ENCODE assay signal across 28 cellular contexts in the genomic region with DNA sequence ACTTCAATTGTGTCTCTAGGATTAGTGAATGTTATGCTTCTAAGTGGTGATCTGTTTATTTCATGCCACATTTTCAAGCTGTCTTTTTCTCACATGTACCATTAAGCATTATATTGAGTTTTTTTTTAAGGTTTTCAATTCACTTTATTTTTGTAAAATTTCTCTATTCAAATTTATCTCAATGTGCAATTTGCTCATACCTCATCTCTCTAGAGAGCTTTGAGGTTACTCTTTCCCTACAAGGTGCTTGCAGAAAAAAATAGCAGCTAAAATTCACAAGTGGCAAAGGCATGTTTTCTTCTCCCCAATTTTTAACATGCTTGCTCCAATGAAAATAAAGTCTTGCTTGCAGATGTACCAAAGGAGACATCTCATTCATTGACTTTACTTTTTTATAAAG.
"Had no signal": no experiment of that assay in that cellular context is flagged by ENCODE, and none has a peak within 500 bp of the region (broad histone marks: within the 10 kb centered on the region; RNA-seq: fewer than 3 reads in every experiment).

No MANE protein-coding gene starts in this region.

- H3K4me1 Mint-ChIP-seq: natural killer cell; neural progenitor cell; stimulated activated effector memory CD8-positive, alpha-beta T cell treated with anti-CD3 and anti-CD28 coated beads, Interleukin-12 subunit alpha, Interleukin-12 subunit beta, amount 100 ng/mL, for 72 hours had no signal

- H3K4me2 ChIP-seq: neural progenitor cell had no signal

- H2AFZ ChIP-seq: neural progenitor cell, parathyroid adenoma had no signal

- H3K79me2 ChIP-seq: parathyroid adenoma had no signal

- H3K27ac ChIP-seq: neural progenitor cell, ovary, parathyroid adenoma, psoas muscle, right lobe of liver, sigmoid colon, stomach, thoracic aorta, tibial artery, transverse colon, upper lobe of right lung, uterus had no signal

- H3K4me3 Mint-ChIP-seq: natural killer cell; nephron; neural progenitor cell; stimulated activated effector memory CD8-positive, alpha-beta T cell treated with anti-CD3 and anti-CD28 coated beads, Interleukin-12 subunit alpha, Interleukin-12 subunit beta, amount 100 ng/mL, for 72 hours; stimulated activated naive B cell treated with anti-CD40 and anti-IgM and Interleukin-4, amounts not matched to agents 10 μg/mL and 1 μg/mL and 100 μg/mL, for 72 hours; stimulated activated naive CD8-positive, alpha-beta T cell treated with anti-CD3 and anti-CD28 coated beads, Interleukin-15, Interleukin-2, amounts not matched to agents 100 ng/mL and 50 ng/mL, for 24 hours; type B pancreatic cell had no signal

- DNase-seq: natural killer cell; occipital lobe; ovary; posterior cingulate gyrus; psoas muscle; right cardiac atrium; right lobe of liver; sigmoid colon; small intestine; stimulated activated CD4-positive, alpha-beta T cell treated with anti-CD3 and anti-CD28 coated beads, Interleukin-15, amount 100 ng/mL, for 24 hours; stimulated activated CD4-positive, alpha-beta T cell treated with anti-CD3 and anti-CD28 coated beads, Interleukin-2, amount 100 ng/mL, for 24 hours; stimulated activated CD4-positive, alpha-beta T cell treated with anti-CD3 and anti-CD28 coated beads, Interleukin-2, amount 100 ng/mL, for 48 hours; stimulated activated CD4-positive, alpha-beta T cell treated with anti-CD3 and anti-CD28 coated beads, Interleukin-4, amount 100 ng/mL, for 24 hours; stimulated activated naive B cell treated with anti-CD40 and anti-IgM and Interleukin-4, amounts not matched to agents 10 μg/mL and 1 μg/mL and 100 μg/mL, for 72 hours; stimulated activated naive CD4-positive, alpha-beta T cell treated with Interleukin-2 at 50 U/mL for 16 hours; stomach; tibial artery; transverse colon; upper lobe of right lung; uterus had no signal

- H3K27me3 Mint-ChIP-seq: progenitor cell of endocrine pancreas; stimulated activated naive B cell treated with anti-CD40 and anti-IgM and Interleukin-4, amounts not matched to agents 10 μg/mL and 1 μg/mL and 100 μg/mL, for 72 hours; stimulated activated naive CD8-positive, alpha-beta T cell treated with anti-CD3 and anti-CD28 coated beads, Interleukin-15, Interleukin-2, amounts not matched to agents 100 ng/mL and 50 ng/mL, for 24 hours; type B pancreatic cell had no signal

- H3K4me3 ChIP-seq: neural progenitor cell, ovary, psoas muscle, right lobe of liver, sigmoid colon, stomach, thoracic aorta, tibial artery, transverse colon, upper lobe of right lung, uterus had no signal

- H3K36me3 ChIP-seq: neural progenitor cell, ovary, right lobe of liver, sigmoid colon, stomach, thoracic aorta, tibial artery, transverse colon, upper lobe of right lung, uterus had no signal

- H3K9ac ChIP-seq: neural progenitor cell, parathyroid adenoma had no signal

- H3K27ac Mint-ChIP-seq: natural killer cell; neural progenitor cell; progenitor cell of endocrine pancreas; stimulated activated effector memory CD8-positive, alpha-beta T cell treated with anti-CD3 and anti-CD28 coated beads, Interleukin-12 subunit alpha, Interleukin-12 subunit beta, amount 100 ng/mL, for 72 hours; stimulated activated naive B cell treated with anti-CD40 and anti-IgM and Interleukin-4, amounts not matched to agents 10 μg/mL and 1 μg/mL and 100 μg/mL, for 72 hours; stimulated activated naive CD8-positive, alpha-beta T cell treated with anti-CD3 and anti-CD28 coated beads, Interleukin-15, Interleukin-2, amounts not matched to agents 100 ng/mL and 50 ng/mL, for 24 hours; type B pancreatic cell had no signal

- H3K36me3 Mint-ChIP-seq: neural progenitor cell; stimulated activated effector memory CD8-positive, alpha-beta T cell treated with anti-CD3 and anti-CD28 coated beads, Interleukin-12 subunit alpha, Interleukin-12 subunit beta, amount 100 ng/mL, for 72 hours; stimulated activated naive B cell treated with anti-CD40 and anti-IgM and Interleukin-4, amounts not matched to agents 10 μg/mL and 1 μg/mL and 100 μg/mL, for 72 hours; type B pancreatic cell had no signal

- H3K4me1 ChIP-seq: neural progenitor cell, parathyroid adenoma, psoas muscle, right lobe of liver, sigmoid colon, stomach, tibial artery, transverse colon, upper lobe of right lung, uterus had no signal

- H3K27me3 ChIP-seq: neural progenitor cell, ovary, right lobe of liver, sigmoid colon, stomach, tibial artery, transverse colon, upper lobe of right lung, uterus had no signal

- H3K9me3 ChIP-seq: ovary, psoas muscle, right lobe of liver, sigmoid colon, stomach, thoracic aorta, tibial artery, transverse colon, upper lobe of right lung, uterus had no signal

- H3K9me3 Mint-ChIP-seq: nephron; neural progenitor cell; stimulated activated naive CD8-positive, alpha-beta T cell treated with anti-CD3 and anti-CD28 coated beads, Interleukin-15, Interleukin-2, amounts not matched to agents 100 ng/mL and 50 ng/mL, for 24 hours; type B pancreatic cell had no signal
